Comparison of ENCODE assay signal across 1 cellular context in genomic region chr9:98501776-98502175, GRCh38.
TF ChIP-seq lines count a peak whose summit lies in the region.

No MANE protein-coding gene starts in this region.

TF ChIP-seq in IMR-90, 13 proteins besides CTCF, POLR2A, EP300 and RAD21 (continued from another document):
- TF ChIP-seq FOS (IDR thresholded peaks at IDR 0.05; ENCODE audit: low read depth, low read length), result no peak
- no peak for TF ChIP-seq RCOR1 (IDR thresholded peaks at IDR 0.05; ENCODE audit: insufficient replicate concordance, low read length)
- TF ChIP-seq BHLHE40 (IDR thresholded peaks at IDR 0.05; ENCODE audit: low read depth, low read length), result no peak
- TF ChIP-seq CHD1 (IDR thresholded peaks at IDR 0.05; ENCODE audit: low read depth, low read length), result no peak
- TF ChIP-seq MAFK (IDR thresholded peaks at IDR 0.05; ENCODE audit: low read depth, low read length), result no peak
- TF ChIP-seq RFX5 (IDR thresholded peaks at IDR 0.05; ENCODE audit: low read depth, low read length), result no peak
- TF ChIP-seq MXI1 (IDR thresholded peaks at IDR 0.05; ENCODE audit: borderline replicate concordance, low read depth, low read length), result no peak
